1 cellular context compared by ENCODE assay signal in genomic region chr15:98437752-98438151, GRCh38.
TF ChIP-seq lines count a peak whose summit lies in the region.

No MANE protein-coding gene starts in this region.

TF ChIP-seq in HEK293, 187 proteins besides CTCF, POLR2A, EP300 and RAD21 (continued from another document):
- TF ChIP-seq ZNF521 (tag by site-specific recombination; IDR thresholded peaks at IDR 0.05) (peak; percentile 71; the same call in 1 of the 2 replicates), ZNF518A (tag by site-specific recombination; conservative IDR thresholded peaks at IDR 0.05; ENCODE audit: low read depth) (no peak), KLF17 (tag by site-specific recombination; IDR thresholded peaks at IDR 0.05) (no peak), YY1 (tag by site-specific recombination; IDR thresholded peaks at IDR 0.05) (no peak), MZF1 (tag by site-specific recombination; IDR thresholded peaks at IDR 0.05; ENCODE audit: borderline replicate concordance) (no peak), SALL2 (tag by site-specific recombination; IDR thresholded peaks at IDR 0.05; ENCODE audit: borderline replicate concordance) (no peak), ZNF488 (tag by site-specific recombination; IDR thresholded peaks at IDR 0.05) (no peak), KLF10 (tag by site-specific recombination; IDR thresholded peaks at IDR 0.05) (no peak), ZSCAN23 (tag by site-specific recombination; IDR thresholded peaks at IDR 0.05) (no peak), SP3 (tag by site-specific recombination; IDR thresholded peaks at IDR 0.05) (no peak), ZBTB17 (tag by site-specific recombination; IDR thresholded peaks at IDR 0.05) (peak; percentile 100), ZNF777 (tag by site-specific recombination; IDR thresholded peaks at IDR 0.05; ENCODE audit: borderline replicate concordance) (no peak), TCF7L2 (IDR thresholded peaks at IDR 0.05; ENCODE audit: borderline replicate concordance, low read depth, low read length) (no peak), ZBTB48 (tag by site-specific recombination; IDR thresholded peaks at IDR 0.05) (no peak), HOXC10 (CRISPR knock-in tag; IDR thresholded peaks at IDR 0.05) (no peak), ZNF544 (tag by site-specific recombination; IDR thresholded peaks at IDR 0.05) (no peak)
